ENCODE assay signal across 11 cellular contexts in genomic region chr4:73816814-73817213, GRCh38.
DNase-seq lines count a peak whose midpoint lies in the region; ATAC-seq and TF ChIP-seq lines count a peak whose summit lies in the region.
"Had no signal": no experiment of that assay in that cellular context is flagged by ENCODE, and none has a peak within 500 bp of the region (broad histone marks: within the 10 kb centered on the region; RNA-seq: fewer than 3 reads in every experiment).

No MANE protein-coding gene starts in this region.

- peak; percentile 66 for DNase-seq in DMS53 treated with DMSO at 0.1 percent for 48 hours (lab: John Stamatoyannopoulos, UW; ENCODE audit: unreplicated experiment)
- DNase-seq in MV-4-11 (lab: John Stamatoyannopoulos, UW), result peak; percentile 79
- DNase-seq in NCI-H2196 (lab: John Stamatoyannopoulos, UW; ENCODE audit: unreplicated experiment), result no peak
- no peak for DNase-seq in NAMALWA (ENCODE audit: low spot score)
- DNase-seq in iPS-NIHi11 (ENCODE audit: low spot score), result no peak
- DNase-seq: activated T-cell treated with anti-CD3 and anti-CD28 coated beads, Interleukin-2, amount 50 U/mL, for 72 hours; right lobe of liver had no signal

- H3K36me3 Mint-ChIP-seq in dendritic cell treated with granulocyte-macrophage colony-stimulating factor and Interleukin-4, amounts not matched to agents 40 ng/mL and 50 ng/mL, for 4 days (ENCODE audit: low read depth), result no peaks in the 10 kb centered on the region
- H3K36me3 Mint-ChIP-seq: IgD-negative memory B cell had no signal

- H3K27ac ChIP-seq in neutrophil, result peak overlapping the region; percentile 93
- H3K27ac ChIP-seq: right lobe of liver had no signal

- no peaks in the 10 kb centered on the region for H3K27me3 Mint-ChIP-seq in dendritic cell treated with granulocyte-macrophage colony-stimulating factor and Interleukin-4, amounts not matched to agents 40 ng/mL and 50 ng/mL, for 4 days
- H3K27me3 Mint-ChIP-seq: IgD-negative memory B cell had no signal

- intact Hi-C loops in dendritic cell treated with granulocyte-macrophage colony-stimulating factor and Interleukin-4, amounts not matched to agents 40 ng/mL and 50 ng/mL, for 4 days (cut with micrococcal nuclease), result no loop called here

- ATAC-seq in HG03025 (IDR thresholded peaks at IDR 0.05; ENCODE audit: low FRiP score, unreplicated experiment), result no peak
- ATAC-seq: activated T-cell treated with anti-CD3 and anti-CD28 coated beads, Interleukin-2, amount 50 U/mL, for 72 hours had no signal

- H3K9me3 Mint-ChIP-seq in dendritic cell treated with granulocyte-macrophage colony-stimulating factor and Interleukin-4, amounts not matched to agents 40 ng/mL and 50 ng/mL, for 4 days, result peaks cover 5% of the 10 kb centered on the region

- H3K4me3 ChIP-seq in neutrophil (ENCODE audit: low read depth in 1 of 2, low read length in 1 of 2), result no peak overlapping the region
- H3K4me3 ChIP-seq: right lobe of liver had no signal

- peak overlapping the region; percentile 40 for H3K27ac Mint-ChIP-seq in dendritic cell treated with granulocyte-macrophage colony-stimulating factor and Interleukin-4, amounts not matched to agents 40 ng/mL and 50 ng/mL, for 4 days
- H3K27ac Mint-ChIP-seq: activated T-cell treated with anti-CD3 and anti-CD28 coated beads, Interleukin-2, amount 50 U/mL, for 72 hours; IgD-negative memory B cell had no signal

- TF ChIP-seq CTCF in neutrophil (IDR thresholded peaks at IDR 0.05), result no peak

- no peak overlapping the region for H3K4me3 Mint-ChIP-seq in dendritic cell treated with granulocyte-macrophage colony-stimulating factor and Interleukin-4, amounts not matched to agents 40 ng/mL and 50 ng/mL, for 4 days
- H3K4me3 Mint-ChIP-seq: activated T-cell treated with anti-CD3 and anti-CD28 coated beads, Interleukin-2, amount 50 U/mL, for 72 hours; IgD-negative memory B cell had no signal

- no peaks in the 10 kb centered on the region for H3K27me3 ChIP-seq in neutrophil
- H3K27me3 ChIP-seq: right lobe of liver had no signal

- H3K4me1 Mint-ChIP-seq in dendritic cell treated with granulocyte-macrophage colony-stimulating factor and Interleukin-4, amounts not matched to agents 40 ng/mL and 50 ng/mL, for 4 days (ENCODE audit: low read depth), result peaks cover 31% of the 10 kb centered on the region
- H3K4me1 Mint-ChIP-seq: IgD-negative memory B cell had no signal

- H3K9me3 ChIP-seq in neutrophil, result no peaks in the 10 kb centered on the region
- H3K9me3 ChIP-seq: right lobe of liver had no signal

- H3K4me1 ChIP-seq in neutrophil (ENCODE audit: control insufficient read depth in 1 of 2, insufficient read depth in 1 of 2, low read depth in 1 of 2, low read length in 1 of 2), result peaks cover 59 to 60% of the 10 kb centered on the region in 2 experiments
- H3K4me1 ChIP-seq: right lobe of liver had no signal

- H3K36me3 ChIP-seq in neutrophil, result no peaks in the 10 kb centered on the region
- H3K36me3 ChIP-seq: right lobe of liver had no signal

Comparison
In these comparisons a context has a peak if more than half of its experiments do, and no peak if none do; other contexts are left out.
1. DNase-seq: peak in DMS53 treated with DMSO at 0.1 percent for 48 hours (single experiment) and MV-4-11 (single experiment); none in NCI-H2196 (single experiment), NAMALWA (single experiment) and iPS-NIHi11 (single experiment).